In the genomic region with DNA sequence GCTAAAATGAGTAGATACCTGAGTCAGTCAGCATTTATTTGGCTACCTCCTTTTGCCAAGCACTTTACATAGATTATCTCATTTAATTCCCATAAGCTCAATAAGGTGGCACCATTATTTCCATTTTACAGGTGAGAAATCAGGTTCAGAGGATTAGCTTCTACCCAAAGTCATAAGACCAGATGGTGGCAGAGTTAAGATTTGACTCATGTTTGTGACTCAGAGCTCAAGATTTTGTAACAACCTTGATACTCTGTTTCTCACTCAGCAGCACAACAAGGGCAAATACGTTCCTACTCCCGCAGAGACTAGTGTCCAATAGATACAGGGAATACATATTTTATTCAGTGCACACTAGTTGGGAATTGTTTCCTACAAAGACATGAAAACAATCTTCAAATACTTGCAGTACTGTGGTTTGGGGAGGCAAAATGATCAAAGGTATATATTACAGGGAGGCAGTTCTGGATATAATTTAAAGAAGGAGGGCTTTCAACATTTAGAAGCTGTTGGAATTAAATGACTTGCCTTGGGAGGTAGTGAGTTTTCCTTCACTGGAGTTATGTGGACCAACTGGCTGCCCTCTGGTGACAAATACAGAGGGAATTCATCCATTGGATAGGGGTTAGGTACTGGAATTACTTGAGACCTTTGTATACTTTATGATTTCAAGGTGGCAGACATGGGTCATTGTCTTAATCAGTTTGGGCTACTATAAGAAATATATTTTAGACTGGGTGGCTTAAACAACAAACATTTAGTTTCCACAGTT, we compare ENCODE assay signal across 10 cellular contexts. TPM values are rescaled to one million over a fixed set of nuclear protein-coding genes. Genes with fewer than 3 reads are reported as not detected.
A peak's percentile ranks its signal among the peaks of the same experiment; 100 is the strongest.
DNase-seq lines count a peak whose midpoint lies in the region; ATAC-seq, FAIRE-seq and TF ChIP-seq lines count a peak whose summit lies in the region.
"Had no signal": no experiment of that assay in that cellular context is flagged by ENCODE, and none has a peak within 500 bp of the region (broad histone marks: within the 10 kb centered on the region; RNA-seq: fewer than 3 reads in every experiment).

No MANE protein-coding gene starts in this region.

- H3K9me3 Mint-ChIP-seq in nephron (no peaks in the 10 kb centered on the region), nephron progenitor cell (no peaks in the 10 kb centered on the region)
- H3K9me3 Mint-ChIP-seq: activated naive CD8-positive, alpha-beta T cell treated with anti-CD3 and anti-CD28 coated beads, Interleukin-2, amount 10 ng/mL, durations not matched to agents 7 days and 5 days had no signal

- WGBS in GM12878 (ENCODE audit: insufficient coverage, insufficient replicate concordance, low lambda C conversion rate, missing lambda C conversion rate): 0% methylated on average over 2 of the region's 2 CpGs

- peaks cover 5% of the 10 kb centered on the region for H3K27me3 Mint-ChIP-seq in nephron (ENCODE audit: low read depth)
- peaks cover 10% of the 10 kb centered on the region for H3K27me3 Mint-ChIP-seq in nephron progenitor cell (ENCODE audit: low read depth, poor library complexity)
- H3K27me3 Mint-ChIP-seq: activated naive CD8-positive, alpha-beta T cell treated with anti-CD3 and anti-CD28 coated beads, Interleukin-2, amount 10 ng/mL, durations not matched to agents 7 days and 5 days had no signal

- H3K4me3 Mint-ChIP-seq in nephron (peak overlapping the region in 2 of 3 experiments; percentile 42 to 43), nephron progenitor cell (no peak overlapping the region)
- H3K4me3 Mint-ChIP-seq: activated naive CD8-positive, alpha-beta T cell treated with anti-CD3 and anti-CD28 coated beads, Interleukin-2, amount 10 ng/mL, durations not matched to agents 7 days and 5 days had no signal

- H3K9ac ChIP-seq in GM12878 (ENCODE audit: control insufficient read depth, insufficient read depth, low read length): no peak overlapping the region

- in situ Hi-C loops in GM12878 (cut with MboI): loop anchor here (10.0 kb wide), 1 partner anchor 821 kb away; no protein-coding TSS in a partner anchor
- in situ Hi-C loops in KBM-7 (cut with MboI; ENCODE audit: low pct_unique_long_range_greater_than_20kb, low sequenced_read_pairs): no loop called here

- no peak for TF ChIP-seq EP300 in GM12878 (IDR thresholded peaks at IDR 0.05; ENCODE audit: borderline replicate concordance in 1 of 2, control insufficient read depth in 1 of 2, low read depth in 2 of 2, low read length in 2 of 2)

- H3K9me3 ChIP-seq in GM12878 (replicated peaks; ENCODE audit: control insufficient read depth, insufficient read depth, low read length): no peaks in the 10 kb centered on the region; the same call in 2 of the 3 replicates

- POLR2A ChIA-PET in GM12878 (lab: Charles Lee): no interaction called here

- H3K27ac Mint-ChIP-seq in nephron (peak overlapping the region in 1 of 3 experiments; percentile 32), nephron progenitor cell (no peak overlapping the region)
- H3K27ac Mint-ChIP-seq: activated naive CD8-positive, alpha-beta T cell treated with anti-CD3 and anti-CD28 coated beads, Interleukin-2, amount 10 ng/mL, durations not matched to agents 7 days and 5 days had no signal

- BruUV-seq in GM12878 (replicated peaks; lab: Mats Ljungman, UMichigan): no TSS peak

- H3K27ac ChIP-seq in GM12878 (ENCODE audit: control insufficient read depth, insufficient read depth): no peak overlapping the region

- TF ChIP-seq RAD21 in GM12878 (IDR thresholded peaks at IDR 0.05; ENCODE audit: insufficient read depth, low read depth, low read length): no peak

- H3K4me2 ChIP-seq in GM12878 (ENCODE audit: control insufficient read depth, insufficient read depth): peak overlapping the region; percentile 6; the same call in 1 of the 2 replicates

- intact Hi-C loops in GM12878 (cut with micrococcal nuclease; ENCODE audit: unreplicated experiment): no loop called here

- TF ChIP-seq POLR2A in GM12878 (IDR thresholded peaks at IDR 0.05; ENCODE audit: low read depth, low read length): no peak

- H3K4me1 Mint-ChIP-seq in nephron: peaks cover 3% of the 10 kb centered on the region
- peaks cover 9% of the 10 kb centered on the region for H3K4me1 Mint-ChIP-seq in nephron progenitor cell

- TF ChIP-seq CTCF in GM12878 (IDR thresholded peaks at IDR 0.05 in 2 of 3, conservative IDR thresholded peaks at IDR 0.05 in 1 of 3; ENCODE audit: control insufficient read depth in 2 of 3, extremely low read depth in 1 of 3, insufficient read depth in 1 of 3, low read depth in 3 of 3, low read length in 3 of 3): no peak
- no peak for TF ChIP-seq CTCF in nephron (IDR thresholded peaks at IDR 0.05; ENCODE audit: unreplicated experiment in 3 of 3)
- no peak for TF ChIP-seq CTCF in nephron progenitor cell (IDR thresholded peaks at IDR 0.05)

- H3K36me3 Mint-ChIP-seq in nephron (ENCODE audit: low read depth) (peaks cover 38% of the 10 kb centered on the region), nephron progenitor cell (ENCODE audit: low read depth) (peaks cover 40% of the 10 kb centered on the region)

- H3K79me2 ChIP-seq in GM12878 (ENCODE audit: control insufficient read depth, insufficient read depth, low read length): peaks cover 33% of the 10 kb centered on the region

- no peak for FAIRE-seq in HTR-8/SVneo (lab: Jason Lieb, UNC)
- no peak for FAIRE-seq in GM12878 (lab: Jason Lieb, UNC)

- no peaks in the 10 kb centered on the region for H3K27me3 ChIP-seq in GM12878 (replicated peaks in 1 of 2; ENCODE audit: control insufficient read depth in 2 of 2, insufficient read depth in 2 of 2, low read length in 1 of 2)

- SMC1A ChIA-PET in GM12878 (lab: Charles Lee; ENCODE audit: uncharacterized antibody, unreplicated experiment): interaction anchor here (0.7 to 1.0 kb wide), 2 partner anchors 16 to 35 kb away, joined by 3 read pairs; no protein-coding TSS in a partner anchor

- H2AFZ ChIP-seq in GM12878 (ENCODE audit: control insufficient read depth, low read depth, low read length): no peak overlapping the region

- CTCF ChIA-PET in GM12878 (lab: Yijun Ruan, JAX): interaction anchor here (1.0 kb wide), 1 partner anchor 158 kb away, joined by 3 read pairs; no protein-coding TSS in a partner anchor

- peaks cover 4 to 9% of the 10 kb centered on the region in 2 experiments; a peak in 2 of 4 replicates for H3K36me3 ChIP-seq in GM12878 (ENCODE audit: control insufficient read depth in 2 of 2, insufficient read depth in 2 of 2, low read length in 1 of 2)

- DNase-seq in EH (ENCODE audit: low read depth) (peak; percentile 86), HTR-8/SVneo (ENCODE audit: insufficient read length, low spot score) (peak; percentile 47), GM12878 (ENCODE audit: low read depth, low spot score) (peak; percentile 40), NCI-H345 (lab: John Stamatoyannopoulos, UW) (no peak), KBM-7 (no peak), DMS114 treated with DMSO at 0.1 percent for 48 hours (lab: John Stamatoyannopoulos, UW; ENCODE audit: unreplicated experiment) (no peak), nephron progenitor cell (no peak)
- DNase-seq: activated naive CD8-positive, alpha-beta T cell treated with anti-CD3 and anti-CD28 coated beads, Interleukin-2, amount 10 ng/mL, durations not matched to agents 7 days and 5 days; left cardiac atrium had no signal

- RAD21 ChIA-PET in GM12878 (lab: Charles Lee; ENCODE audit: unreplicated experiment): interaction anchor here (1.5 kb wide), 1 partner anchor 35 kb away, joined by 3 read pairs; no protein-coding TSS in a partner anchor

- H3K4me1 ChIP-seq in GM12878 (ENCODE audit: control insufficient read depth, insufficient read depth, low read length): peaks cover 3% of the 10 kb centered on the region

- no peak overlapping the region for H3K4me3 ChIP-seq in GM12878

- no peaks in the 10 kb centered on the region for H4K20me1 ChIP-seq in GM12878 (ENCODE audit: control insufficient read depth, insufficient read depth)

- no peak for ATAC-seq in GM12878
- ATAC-seq: left cardiac atrium had no signal

TF ChIP-seq in GM12878, 131 proteins besides CTCF, POLR2A, EP300 and RAD21 (continues in another document):
- TF ChIP-seq JUNB (IDR thresholded peaks at IDR 0.05): peak; percentile 77
- 0 out of 2 replicates have a peak, but pooled peaks have one; percentile 55 for TF ChIP-seq ZBED1 (IDR thresholded peaks at IDR 0.05; ENCODE audit: borderline replicate concordance)

RNA-seq across cellular contexts. Expression of gene LEPR, which starts 3.6 kb away (rescaled TPM):
- total RNA-seq in GM12878 (2013; cell fraction: nucleolus; rRNA removed): 11.7 and 12.5 TPM in 2 replicates
- 1.2 and 1.7 TPM in 2 replicates for total RNA-seq in GM12878 (2014; rRNA removed)
- total RNA-seq in GM12878 (2014; rRNA removed; fragmentation: Illumina TruSeq; extraction: Trizol): 1.6 TPM in 2 replicates
- total RNA-seq in GM12878 (2021): 1.2 TPM in 2 replicates
- 0.83 TPM for polyA plus RNA-seq in GM12878 (2011; ENCODE audit: low read depth)
- polyA plus RNA-seq in GM12878 (2011; rRNA removed): 3.7 and 7.0 TPM in 2 replicates
- polyA plus RNA-seq in GM12878 (2011; cell fraction: cytosol; rRNA removed): 1.3 and 1.9 TPM in 2 replicates
- polyA plus RNA-seq in GM12878 (2011; cell fraction: nucleus; rRNA removed): 3.1 and 3.9 TPM in 2 replicates
- polyA plus RNA-seq in GM12878 (2012): 1.1 and 1.7 TPM in 2 replicates
- polyA plus RNA-seq in GM12878 (2014; fragmentation: Illumina TruSeq; extraction: Trizol): 1.1 and 3.4 TPM in 2 replicates
- polyA plus RNA-seq in GM12878 (2014; fragmentation: Nextera tagmentation; extraction: Ambion mirVana): under 1 TPM; 0.63 to 0.64 TPM
- polyA plus RNA-seq in GM12878 (2014; rRNA removed): 0.49 and 0.62 TPM in 2 replicates
- polyA plus RNA-seq in GM12878 (2016; fragmentation: Nextera tagmentation; extraction: Ambion mirVana): 1 to 10 TPM; 1.3 to 1.6 TPM
- polyA minus RNA-seq in GM12878 (2011; rRNA and poly(A)+ RNA removed): 5.0 and 9.2 TPM in 2 replicates
- 1.9 and 2.1 TPM in 2 replicates for polyA minus RNA-seq in GM12878 (2011; cell fraction: cytosol; rRNA and poly(A)+ RNA removed)
- 2.5 and 3.0 TPM in 2 replicates for polyA minus RNA-seq in GM12878 (2011; cell fraction: nucleus; rRNA and poly(A)+ RNA removed)

RNA-seq across cellular contexts. Expression of gene LEPROT, which starts 3.6 kb away (rescaled TPM):
- 106 and 113 TPM in 2 replicates for total RNA-seq in GM12878 (2013; cell fraction: nucleolus; rRNA removed)
- total RNA-seq in GM12878 (2014; rRNA removed) (16.2 and 20.2 TPM in 2 replicates), GM12878 (2014; rRNA removed; fragmentation: Illumina TruSeq; extraction: Trizol) (16.6 and 17.3 TPM in 2 replicates), GM12878 (2021) (14.9 and 16.4 TPM in 2 replicates)
- 14.5 TPM for polyA plus RNA-seq in GM12878 (2011; ENCODE audit: low read depth)
- polyA plus RNA-seq in GM12878 (2011; rRNA removed) (38.1 and 50.8 TPM in 2 replicates), GM12878 (2014; fragmentation: Illumina TruSeq; extraction: Trizol) (17.5 and 20.1 TPM in 2 replicates), GM12878 (2014; fragmentation: Nextera tagmentation; extraction: Ambion mirVana) (10 to 100 TPM; 15.1 to 15.6 TPM), GM12878 (2014; rRNA removed) (13.6 and 18.8 TPM in 2 replicates), GM12878 (2016; fragmentation: Nextera tagmentation; extraction: Ambion mirVana) (10 to 100 TPM; 22.8 to 26.9 TPM)
- 19.6 and 25.5 TPM in 2 replicates for polyA plus RNA-seq in GM12878 (2011; cell fraction: cytosol; rRNA removed)
- polyA plus RNA-seq in GM12878 (2011; cell fraction: nucleus; rRNA removed): 23.5 and 25.9 TPM in 2 replicates
- 18.2 and 21.3 TPM in 2 replicates for polyA plus RNA-seq in GM12878 (2012)
- 27.8 and 30.1 TPM in 2 replicates for polyA minus RNA-seq in GM12878 (2011; rRNA and poly(A)+ RNA removed)
- 4.1 and 8.0 TPM in 2 replicates for polyA minus RNA-seq in GM12878 (2011; cell fraction: cytosol; rRNA and poly(A)+ RNA removed)
- 41.6 and 77.8 TPM in 2 replicates for polyA minus RNA-seq in GM12878 (2011; cell fraction: nucleus; rRNA and poly(A)+ RNA removed)

Comparison
In these comparisons a context has a peak if more than half of its experiments do, and no peak if none do; other contexts are left out.
1. DNase-seq: peak in EH (single experiment), HTR-8/SVneo (single experiment) and GM12878 (single experiment); none in NCI-H345 (single experiment), KBM-7 (single experiment), DMS114 treated with DMSO at 0.1 percent for 48 hours (single experiment) and nephron progenitor cell (single experiment).